ENCODE assay signal across 19 cellular contexts in genomic region chr9:106927916-106928315, GRCh38.
A peak's percentile ranks its signal among the peaks of the same experiment; 100 is the strongest.
DNase-seq lines count a peak whose midpoint lies in the region; ATAC-seq and TF ChIP-seq lines count a peak whose summit lies in the region.
"Had no signal": no experiment of that assay in that cellular context is flagged by ENCODE, and none has a peak within 500 bp of the region (broad histone marks: within the 10 kb centered on the region; RNA-seq: fewer than 3 reads in every experiment).

No MANE protein-coding gene starts in this region.

- H3K9me3 ChIP-seq in Caco-2, result no peaks in the 10 kb centered on the region

- H3K9me3 Mint-ChIP-seq in HFFc6 (no peaks in the 10 kb centered on the region), endothelial cell (ENCODE audit: unreplicated experiment) (no peaks in the 10 kb centered on the region), Caco-2 (ENCODE audit: unreplicated experiment) (peaks cover 19% of the 10 kb centered on the region)
- peaks cover 3% of the 10 kb centered on the region for H3K9me3 Mint-ChIP-seq in activated T-cell treated with anti-CD3 and anti-CD28 coated beads, Interleukin-2, amount 50 U/mL, for 24 hours

- no TSS peak for BruUV-seq in Caco-2 (replicated peaks; lab: Mats Ljungman, UMichigan)

- H3K4me3 Mint-ChIP-seq in HFFc6 (no peak overlapping the region), endothelial cell (ENCODE audit: unreplicated experiment) (peak overlapping the region; percentile 17), Caco-2 (ENCODE audit: unreplicated experiment) (no peak overlapping the region)
- H3K4me3 Mint-ChIP-seq in activated T-cell treated with anti-CD3 and anti-CD28 coated beads, Interleukin-2, amount 50 U/mL, for 24 hours, result no peak overlapping the region
- H3K4me3 Mint-ChIP-seq: CD4-positive, alpha-beta T cell had no signal

- no peak for TF ChIP-seq CTCF in HFFc6 (IDR thresholded peaks at IDR 0.05)
- TF ChIP-seq CTCF in endothelial cell (IDR thresholded peaks at IDR 0.05; ENCODE audit: unreplicated experiment), result no peak
- TF ChIP-seq CTCF in foreskin fibroblast (IDR thresholded peaks at IDR 0.05; ENCODE audit: low read depth, low read length), result no peak
- TF ChIP-seq CTCF in Caco-2 (IDR thresholded peaks at IDR 0.05; ENCODE audit: insufficient read depth in 1 of 2, low read depth in 1 of 2, low read length in 1 of 2, severe bottlenecking in 1 of 2, unreplicated experiment in 1 of 2), result no peak

- H3K4me1 Mint-ChIP-seq in HFFc6 (ENCODE audit: low read depth), result peaks cover 19% of the 10 kb centered on the region
- H3K4me1 Mint-ChIP-seq in endothelial cell (ENCODE audit: unreplicated experiment), result no peaks in the 10 kb centered on the region
- H3K4me1 Mint-ChIP-seq in activated T-cell treated with anti-CD3 and anti-CD28 coated beads, Interleukin-2, amount 50 U/mL, for 24 hours (ENCODE audit: low read depth), result no peaks in the 10 kb centered on the region
- peaks cover 41% of the 10 kb centered on the region for H3K4me1 Mint-ChIP-seq in Caco-2 (ENCODE audit: low read depth, unreplicated experiment)

- DNase-seq in AG08395 (ENCODE audit: low spot score) (peak; percentile 42), HFFc6 (peak; percentile 11), endothelial cell (ENCODE audit: low spot score) (no peak), foreskin fibroblast (peak; percentile 53 to 79), Caco-2 (no peak)
- DNase-seq in activated T-cell treated with anti-CD3 and anti-CD28 coated beads, Interleukin-2, amount 50 U/mL, for 24 hours, result no peak
- DNase-seq: CD4-positive, alpha-beta T cell; DMS153; KG1; NCI-H1105 treated with DMSO at 0.1 percent for 48 hours; NCI-H1694; NCI-H2081 treated with DMSO at 0.1 percent for 48 hours; NCI-H510A; NCI-H748 treated with DMSO at 0.1 percent for 48 hours; RPMI8226; SHP77 treated with DMSO at 0.1 percent for 48 hours had no signal

- H3K4me3 ChIP-seq in foreskin fibroblast (ENCODE audit: low read depth in 1 of 2, low read length in 2 of 2), result no peak overlapping the region
- no peak overlapping the region for H3K4me3 ChIP-seq in Caco-2 (ENCODE audit: low read depth, low read length)

- H3K27me3 Mint-ChIP-seq in HFFc6 (ENCODE audit: insufficient read depth) (peaks cover 4% of the 10 kb centered on the region), endothelial cell (ENCODE audit: unreplicated experiment) (peaks cover 17% of the 10 kb centered on the region), Caco-2 (ENCODE audit: insufficient read depth, unreplicated experiment) (no peaks in the 10 kb centered on the region)
- no peaks in the 10 kb centered on the region for H3K27me3 Mint-ChIP-seq in activated T-cell treated with anti-CD3 and anti-CD28 coated beads, Interleukin-2, amount 50 U/mL, for 24 hours
- H3K27me3 Mint-ChIP-seq: CD4-positive, alpha-beta T cell had no signal

- H3K27ac Mint-ChIP-seq in HFFc6, result no peak overlapping the region
- no peak overlapping the region for H3K27ac Mint-ChIP-seq in endothelial cell (ENCODE audit: unreplicated experiment)
- no peak overlapping the region for H3K27ac Mint-ChIP-seq in activated T-cell treated with anti-CD3 and anti-CD28 coated beads, Interleukin-2, amount 50 U/mL, for 24 hours
- H3K27ac Mint-ChIP-seq in Caco-2 (ENCODE audit: unreplicated experiment), result no peak overlapping the region
- H3K27ac Mint-ChIP-seq: CD4-positive, alpha-beta T cell had no signal

- H3K4me1 ChIP-seq in Caco-2, result peaks cover 42% of the 10 kb centered on the region

- H3K36me3 ChIP-seq in Caco-2 (ENCODE audit: control insufficient read depth, insufficient read depth, low read length), result peaks cover 14% of the 10 kb centered on the region

- H3K36me3 Mint-ChIP-seq in HFFc6 (ENCODE audit: low read depth), result peaks cover 90% of the 10 kb centered on the region
- peaks cover 92% of the 10 kb centered on the region for H3K36me3 Mint-ChIP-seq in endothelial cell (ENCODE audit: low read depth, unreplicated experiment)
- no peaks in the 10 kb centered on the region for H3K36me3 Mint-ChIP-seq in activated T-cell treated with anti-CD3 and anti-CD28 coated beads, Interleukin-2, amount 50 U/mL, for 24 hours (ENCODE audit: low read depth)
- H3K36me3 Mint-ChIP-seq in Caco-2 (ENCODE audit: insufficient read depth, unreplicated experiment), result peaks cover 83% of the 10 kb centered on the region

- no peak for ATAC-seq in HG02970 (IDR thresholded peaks at IDR 0.05; ENCODE audit: low FRiP score, unreplicated experiment)
- ATAC-seq in HG02870 (IDR thresholded peaks at IDR 0.05; ENCODE audit: unreplicated experiment), result no peak
- ATAC-seq: HepG2 had no signal

- H3K27me3 ChIP-seq in Caco-2 (replicated peaks; ENCODE audit: control insufficient read depth, insufficient read depth, low read length), result no peaks in the 10 kb centered on the region

- intact Hi-C loops in Caco-2 (cut with micrococcal nuclease; ENCODE audit: unreplicated experiment), result no loop called here

- CTCF ChIA-PET in Caco-2 (lab: Charles Lee), result no interaction called here

- POLR2A ChIA-PET in Caco-2 (lab: Charles Lee), result no interaction called here

Comparison
In these comparisons a context has a peak if more than half of its experiments do, and no peak if none do; other contexts are left out.
1. DNase-seq: peak in AG08395 (single experiment), HFFc6 (single experiment) and foreskin fibroblast (2 of 2); none in endothelial cell (single experiment), activated T-cell treated with anti-CD3 and anti-CD28 coated beads, Interleukin-2, amount 50 U/mL, for 24 hours (single experiment) and Caco-2 (0 of 2).